ENCODE assay signal across 14 cellular contexts in the genomic region with DNA sequence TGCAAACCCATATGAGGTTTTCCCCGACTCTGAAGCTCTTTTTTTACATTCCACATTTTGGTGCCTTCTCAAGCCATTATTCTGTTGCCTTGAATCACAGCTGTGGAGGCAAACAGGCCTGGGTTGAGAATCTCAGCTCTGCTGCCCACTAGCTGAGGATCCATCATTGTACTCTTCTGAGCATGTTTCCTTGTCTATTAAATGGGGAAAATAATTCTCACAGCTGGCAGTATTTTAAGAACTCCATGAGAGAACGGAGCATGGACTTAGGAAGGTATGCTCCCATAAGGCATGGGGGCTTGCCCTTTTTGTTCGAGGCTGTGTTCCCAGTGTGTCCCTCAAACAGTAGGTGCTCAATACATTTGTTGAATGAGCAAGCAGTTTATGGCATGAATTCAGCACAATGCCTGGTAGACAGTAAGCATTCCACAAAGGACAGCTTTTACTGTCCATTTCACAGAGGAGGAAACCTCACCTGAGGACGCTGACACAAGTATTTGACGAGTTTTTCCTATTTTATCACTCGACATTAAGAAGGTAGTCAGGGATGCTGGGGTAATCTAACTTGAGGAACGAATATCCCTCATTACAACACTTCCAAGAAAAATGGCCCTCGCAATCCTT. TPM values are rescaled to one million over a fixed set of nuclear protein-coding genes. Genes with fewer than 3 reads are reported as not detected.
DNase-seq lines count a peak whose midpoint lies in the region; ATAC-seq and TF ChIP-seq lines count a peak whose summit lies in the region.
"Had no signal": no experiment of that assay in that cellular context is flagged by ENCODE, and none has a peak within 500 bp of the region (broad histone marks: within the 10 kb centered on the region; RNA-seq: fewer than 3 reads in every experiment).

No MANE protein-coding gene starts in this region.

- CTCF ChIA-PET in HCT116 (lab: Charles Lee), result interaction anchor here (1.2 kb wide), 1 partner anchor 29 kb away, joined by 3 read pairs; no protein-coding TSS in a partner anchor

- H3K9me3 ChIP-seq in HCT116 (ENCODE audit: control insufficient read depth in 1 of 2, insufficient read depth in 1 of 2, low read depth in 1 of 2, low read length in 2 of 2), result no peaks in the 10 kb centered on the region
- H3K9me3 ChIP-seq in endodermal cell (ENCODE audit: control insufficient read depth, low read length), result peaks cover 11% of the 10 kb centered on the region
- no peaks in the 10 kb centered on the region for H3K9me3 ChIP-seq in neural cell (ENCODE audit: low read length)
- H3K9me3 ChIP-seq in Peyer's patch, result no peaks in the 10 kb centered on the region
- H3K9me3 ChIP-seq: colonic mucosa, ovary had no signal

- H3K79me2 ChIP-seq in HCT116 (ENCODE audit: insufficient read depth, low read length), result peaks cover 14% of the 10 kb centered on the region
- peaks cover 14% of the 10 kb centered on the region for H3K79me2 ChIP-seq in neural cell (replicated peaks; ENCODE audit: insufficient read depth, low read length)

- peaks cover 2% of the 10 kb centered on the region for H3K27me3 Mint-ChIP-seq in endodermal cell (ENCODE audit: insufficient read depth)

- no peak overlapping the region for H3K9ac ChIP-seq in HCT116 (ENCODE audit: low read length)
- no peak overlapping the region for H3K9ac ChIP-seq in endodermal cell (ENCODE audit: extremely low read depth, low read length, poor library complexity, severe bottlenecking)
- no peak overlapping the region for H3K9ac ChIP-seq in neural cell (ENCODE audit: low read length)

- H3K4me1 Mint-ChIP-seq in endodermal cell, result peaks cover 22% of the 10 kb centered on the region

- TF ChIP-seq CTCF in AG09309 (IDR thresholded peaks at IDR 0.05; ENCODE audit: control insufficient read depth, insufficient read depth, low read depth, low read length, missing control alignments) (peak; percentile 47), HCT116 (IDR thresholded peaks at IDR 0.05 in 2 of 3, conservative IDR thresholded peaks at IDR 0.05 in 1 of 3; ENCODE audit: borderline replicate concordance in 1 of 3, insufficient read depth in 1 of 3, low read depth in 2 of 3, low read length in 2 of 3) (0 out of 6 replicates have a peak, but pooled peaks of 2 of the 3 experiments have one; percentile 12 to 16), endodermal cell (conservative IDR thresholded peaks at IDR 0.05) (peak; percentile 59), neural cell (IDR thresholded peaks at IDR 0.05; ENCODE audit: poor library complexity, severe bottlenecking) (peak; percentile 14), Peyer's patch (IDR thresholded peaks at IDR 0.05) (peak in 1 of 6 experiments; percentile 13)

- no TSS peak for BruUV-seq in HCT116 (replicated peaks; lab: Mats Ljungman, UMichigan)

- H3K27ac ChIP-seq in HCT116 (ENCODE audit: low read depth, low read length) (no peak overlapping the region), endodermal cell (ENCODE audit: low read depth, low read length) (no peak overlapping the region), neural cell (ENCODE audit: low read length) (no peak overlapping the region), Peyer's patch (peak overlapping the region in 1 of 4 donors; percentile 8)

- no peaks in the 10 kb centered on the region for H3K27me3 ChIP-seq in HCT116 (ENCODE audit: insufficient read depth, low read length)
- H3K27me3 ChIP-seq in endodermal cell (ENCODE audit: control insufficient read depth, insufficient read depth, low read length, poor library complexity, severe bottlenecking), result no peaks in the 10 kb centered on the region
- no peaks in the 10 kb centered on the region for H3K27me3 ChIP-seq in neural cell (ENCODE audit: insufficient read depth, low read depth, low read length)
- H3K27me3 ChIP-seq in Peyer's patch, result no peaks in the 10 kb centered on the region
- H3K27me3 ChIP-seq: colonic mucosa, ovary had no signal

- peaks cover 8% of the 10 kb centered on the region for H3K9me3 Mint-ChIP-seq in endodermal cell
- H3K9me3 Mint-ChIP-seq: activated B cell treated with CpG ODN at 0.5 μM for 24 hours; activated T-helper 2 cell treated with anti-CD3 and anti-CD28 coated beads, Interferon-gamma antibody, Interleukin-2, Interleukin-4, amounts not matched to agents 10 μg/mL and 5 μg/mL and 100 μg/mL, durations not matched to agents 14 hours and 24 hours and 36 hours had no signal

- H2AFZ ChIP-seq in HCT116 (ENCODE audit: low read depth, low read length, poor library complexity, severe bottlenecking) (peak overlapping the region; percentile 56), neural cell (ENCODE audit: low read depth, low read length) (no peak overlapping the region)

- no peaks in the 10 kb centered on the region for H3K36me3 Mint-ChIP-seq in endodermal cell (ENCODE audit: low read depth)

- whole genome bisulfite sequencing in endodermal cell (ENCODE audit: insufficient coverage in 1 of 2, insufficient read length in 1 of 2), 2 experiments, result 85 to 90% methylated on average over 2 to 8 of the region's 8 CpGs

- H3K27ac Mint-ChIP-seq in endodermal cell, result peak overlapping the region; percentile 98
- H3K27ac Mint-ChIP-seq: activated B cell treated with CpG ODN at 0.5 μM for 24 hours; activated T-helper 2 cell treated with anti-CD3 and anti-CD28 coated beads, Interferon-gamma antibody, Interleukin-2, Interleukin-4, amounts not matched to agents 10 μg/mL and 5 μg/mL and 100 μg/mL, durations not matched to agents 14 hours and 24 hours and 36 hours had no signal

- H3K4me2 ChIP-seq in HCT116 (ENCODE audit: low read length) (peak overlapping the region; percentile 91), neural cell (ENCODE audit: low read length) (no peak overlapping the region)

- no peak for DNase-seq in AG09309 (ENCODE audit: low read depth)
- no peak for DNase-seq in HCT116 (ENCODE audit: low read depth, low spot score)
- no peak for DNase-seq in endodermal cell
- no peak for DNase-seq in hepatic stellate cell (ENCODE audit: low spot score)
- DNase-seq in Peyer's patch, result no peak
- DNase-seq: activated B cell treated with CpG ODN at 0.5 μM for 24 hours, Calu3, NCI-H2171 treated with DMSO at 0.1 percent for 48 hours had no signal

- TF ChIP-seq POLR2A in HCT116 (IDR thresholded peaks at IDR 0.05; ENCODE audit: borderline replicate concordance, extremely low read depth, insufficient read depth, insufficient read length) (no peak), Peyer's patch (IDR thresholded peaks at IDR 0.05) (no peak)

- POLR2A ChIA-PET in HCT116 (lab: Charles Lee), result no interaction called here

- TF ChIP-seq RAD21 in HCT116 (IDR thresholded peaks at IDR 0.05; ENCODE audit: low read depth) (no peak), neural cell (conservative IDR thresholded peaks at IDR 0.05) (peak; percentile 19)

- TF ChIP-seq EP300 in neural cell (conservative IDR thresholded peaks at IDR 0.05; ENCODE audit: poor library complexity, severe bottlenecking), result no peak

- RAD21 ChIA-PET in HCT116 (lab: Charles Lee; ENCODE audit: low non-redundant PET in 1 of 2, low total read pairs in 2 of 2, uncharacterized antibody in 2 of 2, unreplicated experiment in 2 of 2), result no interaction called here

- peaks cover 10 to 17% of the 10 kb centered on the region in 2 experiments for H3K4me1 ChIP-seq in HCT116 (ENCODE audit: control insufficient read depth in 1 of 2, insufficient read depth in 2 of 2, low read length in 2 of 2)
- H3K4me1 ChIP-seq in endodermal cell (ENCODE audit: control insufficient read depth, insufficient read depth, low read length), result no peaks in the 10 kb centered on the region
- H3K4me1 ChIP-seq in Peyer's patch, result peaks cover 0 to 4% (median 2%) of the 10 kb centered on the region in 4 donors
- H3K4me1 ChIP-seq: colonic mucosa had no signal

- H3K9me2 ChIP-seq in HCT116 (ENCODE audit: insufficient read depth) (no peaks in the 10 kb centered on the region), neural cell (ENCODE audit: insufficient read depth, low read length) (no peaks in the 10 kb centered on the region)

- ATAC-seq in HCT116 (no peak), GM18907 (IDR thresholded peaks at IDR 0.05; ENCODE audit: unreplicated experiment) (no peak), GM19023 (IDR thresholded peaks at IDR 0.05; ENCODE audit: unreplicated experiment) (no peak)

- H4K20me1 ChIP-seq in HCT116 (ENCODE audit: insufficient read depth), result no peaks in the 10 kb centered on the region
- H4K20me1 ChIP-seq in neural cell (ENCODE audit: insufficient read depth), result no peaks in the 10 kb centered on the region

- intact Hi-C loops in HCT116 (cut with micrococcal nuclease), result no loop called here

- H3F3A ChIP-seq in neural cell (ENCODE audit: insufficient read depth, low read length, poor library complexity, severe bottlenecking), result no peaks in the 10 kb centered on the region

- H3K36me3 ChIP-seq in HCT116 (ENCODE audit: control insufficient read depth in 1 of 2, insufficient read depth in 2 of 2, low read length in 2 of 2) (no peaks in the 10 kb centered on the region), endodermal cell (ENCODE audit: control insufficient read depth, insufficient read depth, low read length) (no peaks in the 10 kb centered on the region), neural cell (ENCODE audit: insufficient read depth, low read length) (no peaks in the 10 kb centered on the region), Peyer's patch (no peaks in the 10 kb centered on the region)
- H3K36me3 ChIP-seq: colonic mucosa, ovary had no signal

- H3K4me3 Mint-ChIP-seq in endodermal cell, result peak overlapping the region; percentile 96
- H3K4me3 Mint-ChIP-seq: activated B cell treated with CpG ODN at 0.5 μM for 24 hours had no signal

- H3K4me3 ChIP-seq in AG09309 (ENCODE audit: control insufficient read depth, low read depth, low read length), result no peak overlapping the region
- H3K4me3 ChIP-seq in HCT116 (replicated peaks in 1 of 2; ENCODE audit: low read depth in 1 of 2, low read length in 2 of 2), result peak overlapping the region in 1 of 2 experiments; percentile 83; a peak in 1 of 4 replicates
- no peak overlapping the region for H3K4me3 ChIP-seq in endodermal cell (ENCODE audit: low read length)
- no peak overlapping the region for H3K4me3 ChIP-seq in neural cell (ENCODE audit: low read length)
- no peak overlapping the region for H3K4me3 ChIP-seq in Peyer's patch

TF ChIP-seq in HCT116, 20 proteins besides CTCF, POLR2A, EP300 and RAD21 (continues in another document):
- TF ChIP-seq POLR2AphosphoS5 (IDR thresholded peaks at IDR 0.05; ENCODE audit: low read depth, low read length) (no peak), ELF1 (IDR thresholded peaks at IDR 0.05; ENCODE audit: borderline replicate concordance, low read depth) (no peak), YY1 (IDR thresholded peaks at IDR 0.05; ENCODE audit: extremely low read depth, insufficient replicate concordance, low read depth, low read length) (no peak)

TF ChIP-seq in neural cell, 6 proteins besides CTCF, POLR2A, EP300 and RAD21 (continues in another document):
- TF ChIP-seq EZH2 (IDR thresholded peaks at IDR 0.05; ENCODE audit: borderline replicate concordance, insufficient read depth, low read length, poor library complexity, severe bottlenecking), result no peak
- TF ChIP-seq SMC3 (conservative IDR thresholded peaks at IDR 0.05; ENCODE audit: poor library complexity), result peak; percentile 15

RNA-seq across cellular contexts. Expression of gene PTPRG, which starts 2.2 kb away (rescaled TPM):
- total RNA-seq in HCT116 (2021; ENCODE audit: unreplicated experiment) (32.1 TPM), endodermal cell (100 to 1,000 TPM in 1 of 2 donors, 10 to 100 TPM in 1; 76.5 to 108 TPM), Peyer's patch (10 to 100 TPM; 33.5 to 56.6 (median 46.9) TPM)
- polyA plus RNA-seq in HCT116 (2012), result 8.6 and 9.5 TPM in 2 replicates
- 49.7 TPM for polyA plus RNA-seq in endodermal cell (2013, experiment 1 of 2)
- polyA plus RNA-seq in endodermal cell (2013, experiment 2 of 2), result 51.9 TPM
- 31.3 and 33.1 TPM in 2 replicates for polyA plus RNA-seq in neural cell
- polyA minus RNA-seq in neural cell, result 150 and 174 TPM in 2 replicates
